ENCODE assay signal across 1 cellular context in the genomic region with DNA sequence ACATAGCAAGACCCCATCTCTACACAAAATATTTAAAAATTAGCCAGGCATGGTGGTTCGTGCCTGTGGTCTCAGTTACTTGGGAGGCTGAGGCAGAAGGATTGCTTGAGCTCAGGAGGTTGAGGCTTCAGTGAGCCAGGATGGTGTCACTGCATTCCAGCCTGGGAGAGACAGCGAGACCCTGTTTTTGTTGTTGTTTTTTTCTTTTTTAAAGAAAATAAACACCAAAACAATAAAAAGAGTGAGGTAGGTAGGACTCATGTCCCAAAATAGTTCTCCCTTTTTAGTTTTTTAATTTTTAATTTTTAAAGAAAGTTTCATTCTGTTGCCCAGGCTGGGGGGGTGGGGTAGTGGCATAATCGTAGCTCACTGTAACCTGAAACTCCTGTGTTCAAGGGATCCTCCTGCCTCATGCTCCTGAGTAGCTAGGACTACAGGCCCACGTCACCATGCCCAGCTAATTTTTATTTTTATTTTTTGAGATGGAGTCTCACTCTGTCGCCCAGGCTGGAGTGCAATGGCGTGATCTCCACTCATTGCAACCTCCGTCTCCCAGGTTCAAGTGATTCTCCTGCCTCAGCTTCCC.
TF ChIP-seq lines count a peak whose summit lies in the region.

No MANE protein-coding gene starts in this region.

TF ChIP-seq in H1, 55 proteins besides CTCF, POLR2A, EP300 and RAD21:
- TF ChIP-seq, protein P1, sequence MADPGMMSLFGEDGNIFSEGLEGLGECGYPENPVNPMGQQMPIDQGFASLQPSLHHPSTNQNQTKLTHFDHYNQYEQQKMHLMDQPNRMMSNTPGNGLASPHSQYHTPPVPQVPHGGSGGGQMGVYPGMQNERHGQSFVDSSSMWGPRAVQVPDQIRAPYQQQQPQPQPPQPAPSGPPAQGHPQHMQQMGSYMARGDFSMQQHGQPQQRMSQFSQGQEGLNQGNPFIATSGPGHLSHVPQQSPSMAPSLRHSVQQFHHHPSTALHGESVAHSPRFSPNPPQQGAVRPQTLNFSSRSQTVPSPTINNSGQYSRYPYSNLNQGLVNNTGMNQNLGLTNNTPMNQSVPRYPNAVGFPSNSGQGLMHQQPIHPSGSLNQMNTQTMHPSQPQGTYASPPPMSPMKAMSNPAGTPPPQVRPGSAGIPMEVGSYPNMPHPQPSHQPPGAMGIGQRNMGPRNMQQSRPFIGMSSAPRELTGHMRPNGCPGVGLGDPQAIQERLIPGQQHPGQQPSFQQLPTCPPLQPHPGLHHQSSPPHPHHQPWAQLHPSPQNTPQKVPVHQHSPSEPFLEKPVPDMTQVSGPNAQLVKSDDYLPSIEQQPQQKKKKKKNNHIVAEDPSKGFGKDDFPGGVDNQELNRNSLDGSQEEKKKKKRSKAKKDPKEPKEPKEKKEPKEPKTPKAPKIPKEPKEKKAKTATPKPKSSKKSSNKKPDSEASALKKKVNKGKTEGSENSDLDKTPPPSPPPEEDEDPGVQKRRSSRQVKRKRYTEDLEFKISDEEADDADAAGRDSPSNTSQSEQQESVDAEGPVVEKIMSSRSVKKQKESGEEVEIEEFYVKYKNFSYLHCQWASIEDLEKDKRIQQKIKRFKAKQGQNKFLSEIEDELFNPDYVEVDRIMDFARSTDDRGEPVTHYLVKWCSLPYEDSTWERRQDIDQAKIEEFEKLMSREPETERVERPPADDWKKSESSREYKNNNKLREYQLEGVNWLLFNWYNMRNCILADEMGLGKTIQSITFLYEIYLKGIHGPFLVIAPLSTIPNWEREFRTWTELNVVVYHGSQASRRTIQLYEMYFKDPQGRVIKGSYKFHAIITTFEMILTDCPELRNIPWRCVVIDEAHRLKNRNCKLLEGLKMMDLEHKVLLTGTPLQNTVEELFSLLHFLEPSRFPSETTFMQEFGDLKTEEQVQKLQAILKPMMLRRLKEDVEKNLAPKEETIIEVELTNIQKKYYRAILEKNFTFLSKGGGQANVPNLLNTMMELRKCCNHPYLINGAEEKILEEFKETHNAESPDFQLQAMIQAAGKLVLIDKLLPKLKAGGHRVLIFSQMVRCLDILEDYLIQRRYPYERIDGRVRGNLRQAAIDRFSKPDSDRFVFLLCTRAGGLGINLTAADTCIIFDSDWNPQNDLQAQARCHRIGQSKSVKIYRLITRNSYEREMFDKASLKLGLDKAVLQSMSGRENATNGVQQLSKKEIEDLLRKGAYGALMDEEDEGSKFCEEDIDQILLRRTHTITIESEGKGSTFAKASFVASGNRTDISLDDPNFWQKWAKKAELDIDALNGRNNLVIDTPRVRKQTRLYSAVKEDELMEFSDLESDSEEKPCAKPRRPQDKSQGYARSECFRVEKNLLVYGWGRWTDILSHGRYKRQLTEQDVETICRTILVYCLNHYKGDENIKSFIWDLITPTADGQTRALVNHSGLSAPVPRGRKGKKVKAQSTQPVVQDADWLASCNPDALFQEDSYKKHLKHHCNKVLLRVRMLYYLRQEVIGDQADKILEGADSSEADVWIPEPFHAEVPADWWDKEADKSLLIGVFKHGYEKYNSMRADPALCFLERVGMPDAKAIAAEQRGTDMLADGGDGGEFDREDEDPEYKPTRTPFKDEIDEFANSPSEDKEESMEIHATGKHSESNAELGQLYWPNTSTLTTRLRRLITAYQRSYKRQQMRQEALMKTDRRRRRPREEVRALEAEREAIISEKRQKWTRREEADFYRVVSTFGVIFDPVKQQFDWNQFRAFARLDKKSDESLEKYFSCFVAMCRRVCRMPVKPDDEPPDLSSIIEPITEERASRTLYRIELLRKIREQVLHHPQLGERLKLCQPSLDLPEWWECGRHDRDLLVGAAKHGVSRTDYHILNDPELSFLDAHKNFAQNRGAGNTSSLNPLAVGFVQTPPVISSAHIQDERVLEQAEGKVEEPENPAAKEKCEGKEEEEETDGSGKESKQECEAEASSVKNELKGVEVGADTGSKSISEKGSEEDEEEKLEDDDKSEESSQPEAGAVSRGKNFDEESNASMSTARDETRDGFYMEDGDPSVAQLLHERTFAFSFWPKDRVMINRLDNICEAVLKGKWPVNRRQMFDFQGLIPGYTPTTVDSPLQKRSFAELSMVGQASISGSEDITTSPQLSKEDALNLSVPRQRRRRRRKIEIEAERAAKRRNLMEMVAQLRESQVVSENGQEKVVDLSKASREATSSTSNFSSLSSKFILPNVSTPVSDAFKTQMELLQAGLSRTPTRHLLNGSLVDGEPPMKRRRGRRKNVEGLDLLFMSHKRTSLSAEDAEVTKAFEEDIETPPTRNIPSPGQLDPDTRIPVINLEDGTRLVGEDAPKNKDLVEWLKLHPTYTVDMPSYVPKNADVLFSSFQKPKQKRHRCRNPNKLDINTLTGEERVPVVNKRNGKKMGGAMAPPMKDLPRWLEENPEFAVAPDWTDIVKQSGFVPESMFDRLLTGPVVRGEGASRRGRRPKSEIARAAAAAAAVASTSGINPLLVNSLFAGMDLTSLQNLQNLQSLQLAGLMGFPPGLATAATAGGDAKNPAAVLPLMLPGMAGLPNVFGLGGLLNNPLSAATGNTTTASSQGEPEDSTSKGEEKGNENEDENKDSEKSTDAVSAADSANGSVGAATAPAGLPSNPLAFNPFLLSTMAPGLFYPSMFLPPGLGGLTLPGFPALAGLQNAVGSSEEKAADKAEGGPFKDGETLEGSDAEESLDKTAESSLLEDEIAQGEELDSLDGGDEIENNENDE (IDR thresholded peaks at IDR 0.05; ENCODE audit: insufficient replicate concordance, low read length): no peak
- TF ChIP-seq CHD2 (IDR thresholded peaks at IDR 0.05; ENCODE audit: low read length): no peak
- TF ChIP-seq CREB1 (IDR thresholded peaks at IDR 0.05): no peak
- TF ChIP-seq TEAD4 (IDR thresholded peaks at IDR 0.05; ENCODE audit: low read depth, low read length): 0 out of 2 replicates have a peak, but pooled peaks have one; percentile 9
- no peak for TF ChIP-seq BRCA1 (IDR thresholded peaks at IDR 0.05; ENCODE audit: low read depth, low read length)
